In the genomic region with DNA sequence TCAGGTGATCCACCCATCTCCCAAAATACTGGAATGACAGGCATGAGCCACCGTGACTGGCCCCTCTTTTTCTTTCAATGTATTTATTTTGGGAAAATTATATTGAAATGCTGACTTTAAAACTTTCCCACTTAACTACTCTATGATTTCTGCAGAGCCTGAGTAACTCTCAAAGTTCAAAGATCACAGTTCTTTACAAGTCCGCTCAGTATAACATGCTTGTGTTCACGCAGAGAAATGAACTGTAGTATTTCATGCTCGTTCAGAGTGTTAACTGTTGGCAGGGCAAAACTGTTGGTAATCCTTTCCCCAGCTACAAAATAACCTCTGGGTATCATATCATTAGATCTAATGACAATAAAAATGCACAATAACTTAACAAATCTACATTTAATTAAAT, we compare ENCODE assay signal across 8 cellular contexts. TPM values are rescaled to one million over a fixed set of nuclear protein-coding genes. Genes with fewer than 3 reads are reported as not detected.
"Had no signal": no experiment of that assay in that cellular context is flagged by ENCODE, and none has a peak within 500 bp of the region (broad histone marks: within the 10 kb centered on the region; RNA-seq: fewer than 3 reads in every experiment).

No MANE protein-coding gene starts in this region.

- DNase-seq: GDM1, GF-D8 had no signal

- FAIRE-seq: G401.6, GM12878, GM12891, GM12892, GM18507, GM19239 had no signal

- H3K4me3 ChIP-seq: GM12878 had no signal

- ATAC-seq: GM12878 had no signal

RNA-seq across cellular contexts. Expression of a gene that starts 50.7 kb away (rescaled TPM):
- total RNA-seq: GM12878 had no signal
